In genomic region chr5:98839469-98840383, GRCh38 we compare ENCODE assay signal across 8 cellular contexts.
DNase-seq lines count a peak whose midpoint lies in the region; ATAC-seq and TF ChIP-seq lines count a peak whose summit lies in the region.

No MANE protein-coding gene starts in this region.

- H3K36me3 ChIP-seq in Peyer's patch (no peaks in the 10 kb centered on the region), testis (ENCODE audit: low read depth, missing control alignments) (no peaks in the 10 kb centered on the region)

- WGBS in testis, 2 donors, result 47 to 53% methylated on average over 29 to 42 of the region's 42 CpGs

- DNase-seq in AG08396 (ENCODE audit: low spot score) (peak; percentile 15), Peyer's patch (no peak), germinal center (ENCODE audit: low spot score) (peak; percentile 6), testis (peak; percentile 44), NK-92 (lab: John Stamatoyannopoulos, UW; ENCODE audit: unreplicated experiment) (no peak), COLO829 (ENCODE audit: low spot score) (no peak), activated gamma-delta T cell (lab: John Stamatoyannopoulos, UW) (no peak)

- no peak overlapping the region for H3K27ac ChIP-seq in Peyer's patch
- H3K27ac ChIP-seq in testis, result no peak overlapping the region

- H3K27me3 ChIP-seq in Peyer's patch (no peaks in the 10 kb centered on the region), testis (no peaks in the 10 kb centered on the region)

- ATAC-seq in GM19463 (IDR thresholded peaks at IDR 0.05; ENCODE audit: unreplicated experiment), result peak; percentile 78

- intact Hi-C loops in testis (cut with DNase I; ENCODE audit: low total_unique reads), result no loop called here

- H3K4me1 ChIP-seq in Peyer's patch, result no peaks in the 10 kb centered on the region
- H3K4me1 ChIP-seq in testis, result no peaks in the 10 kb centered on the region

- TF ChIP-seq POLR2A in Peyer's patch (IDR thresholded peaks at IDR 0.05) (no peak), testis (IDR thresholded peaks at IDR 0.05) (no peak)

- H3K4me3 ChIP-seq in Peyer's patch, result peak overlapping the region in 2 of 4 donors; percentile 26 to 27
- peak overlapping the region; percentile 41 to 48 for H3K4me3 ChIP-seq in testis

- H3K9me3 ChIP-seq in Peyer's patch, result no peaks in the 10 kb centered on the region
- H3K9me3 ChIP-seq in testis, result no peaks in the 10 kb centered on the region

- TF ChIP-seq CTCF in Peyer's patch (IDR thresholded peaks at IDR 0.05), result peak in 4 of 6 experiments; percentile 29 to 40 (median 34)
- TF ChIP-seq CTCF in testis (IDR thresholded peaks at IDR 0.05), result peak in 1 of 3 experiments; percentile 30

Comparison
In these comparisons a context has a peak if more than half of its experiments do, and no peak if none do; other contexts are left out.
1. DNase-seq: peak in AG08396 (single experiment), germinal center (single experiment) and testis (single experiment); none in Peyer's patch (0 of 3), NK-92 (single experiment), COLO829 (single experiment) and activated gamma-delta T cell (single experiment).